In the genomic region with DNA sequence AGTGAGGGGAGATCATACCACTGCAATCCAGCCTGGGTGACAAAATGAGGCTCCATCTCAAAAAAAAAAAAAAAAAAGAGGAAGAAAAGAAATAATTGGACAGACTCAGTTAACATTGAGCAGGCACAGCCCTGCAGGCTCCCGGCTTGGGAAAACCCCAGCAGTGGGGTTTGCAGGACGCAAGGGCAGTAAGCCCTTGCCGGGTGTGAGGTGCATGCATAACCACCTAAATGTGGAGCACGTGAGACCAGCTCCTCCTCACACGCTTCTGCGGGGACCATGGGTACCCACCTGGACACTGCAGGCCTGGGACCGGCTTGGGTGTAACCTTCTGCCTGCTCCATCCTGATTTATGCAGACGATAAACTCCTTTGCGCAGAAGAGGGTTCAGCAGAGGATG, we compare ENCODE assay signal across 42 cellular contexts. TPM values are rescaled to one million over a fixed set of nuclear protein-coding genes. Genes with fewer than 3 reads are reported as not detected.
"Had no signal": no experiment of that assay in that cellular context is flagged by ENCODE, and none has a peak within 500 bp of the region (broad histone marks: within the 10 kb centered on the region; RNA-seq: fewer than 3 reads in every experiment).

No MANE protein-coding gene starts in this region.

- H3K27me3 Mint-ChIP-seq: activated CD4-positive, alpha-beta memory T cell treated with anti-CD3 and anti-CD28 coated beads, Interleukin-2, amount 10 ng/mL, durations not matched to agents 7 days and 5 days; activated CD4-positive, alpha-beta T cell treated with anti-CD3 and anti-CD28 coated beads for 36 hours; activated naive CD4-positive, alpha-beta T cell treated with anti-CD3 and anti-CD28 coated beads, Interleukin-2, amount 50 U/mL, for 24 hours; activated naive CD8-positive, alpha-beta T cell treated with anti-CD3 and anti-CD28 coated beads, Interleukin-2, amount 50 U/mL, for 24 hours; activated T-cell treated with anti-CD3 and anti-CD28 coated beads, Interleukin-2, amount 50 U/mL, for 24 hours had no signal

- H3K36me3 ChIP-seq: brain microvascular endothelial cell, breast epithelium had no signal

- H3K27ac Mint-ChIP-seq: activated CD4-positive, alpha-beta memory T cell treated with anti-CD3 and anti-CD28 coated beads, Interleukin-2, amount 10 ng/mL, durations not matched to agents 7 days and 5 days; activated CD4-positive, alpha-beta T cell treated with anti-CD3 and anti-CD28 coated beads for 36 hours; activated CD4-positive, alpha-beta T cell treated with anti-CD3 and anti-CD28 coated beads, Interleukin-2, amount 10 ng/mL, durations not matched to agents 7 days and 5 days; activated CD8-positive, alpha-beta memory T cell treated with anti-CD3 and anti-CD28 coated beads, Interleukin-2, amount 10 ng/mL, durations not matched to agents 7 days and 5 days; activated CD8-positive, alpha-beta T cell treated with anti-CD3 and anti-CD28 coated beads, Interleukin-2, amount 10 ng/mL, durations not matched to agents 7 days and 5 days; activated naive CD4-positive, alpha-beta T cell treated with anti-CD3 and anti-CD28 coated beads, Interleukin-2, amount 10 ng/mL, durations not matched to agents 7 days and 5 days; activated naive CD4-positive, alpha-beta T cell treated with anti-CD3 and anti-CD28 coated beads, Interleukin-2, amount 50 U/mL, for 24 hours; activated naive CD8-positive, alpha-beta T cell; activated naive CD8-positive, alpha-beta T cell treated with anti-CD3 and anti-CD28 coated beads, Interleukin-2, amount 10 ng/mL, durations not matched to agents 7 days and 5 days; activated naive CD8-positive, alpha-beta T cell treated with anti-CD3 and anti-CD28 coated beads, Interleukin-2, amount 50 U/mL, for 24 hours; activated T-cell treated with anti-CD3 and anti-CD28 coated beads, Interleukin-2, amount 50 U/mL, for 24 hours; activated T-helper 2 cell treated with anti-CD3 and anti-CD28 coated beads, Interferon-gamma antibody, Interleukin-2, Interleukin-4, amounts not matched to agents 10 μg/mL and 5 μg/mL and 100 μg/mL, durations not matched to agents 14 hours and 24 hours and 36 hours; T-cell; T-helper 2 cell treated with Interferon-gamma antibody and Interleukin-4, amounts not matched to agents 5 μg/mL and 100 μg/mL, for 36 hours; WTC11 had no signal

- H3K27me3 ChIP-seq: body of pancreas, brain microvascular endothelial cell had no signal

- H3K4me3 Mint-ChIP-seq: activated CD4-positive, alpha-beta memory T cell treated with anti-CD3 and anti-CD28 coated beads, Interleukin-2, amount 10 ng/mL, durations not matched to agents 7 days and 5 days; activated CD4-positive, alpha-beta T cell treated with anti-CD3 and anti-CD28 coated beads for 36 hours; activated CD4-positive, alpha-beta T cell treated with anti-CD3 and anti-CD28 coated beads, Interleukin-2, amount 10 ng/mL, durations not matched to agents 7 days and 5 days; activated CD8-positive, alpha-beta memory T cell treated with anti-CD3 and anti-CD28 coated beads, Interleukin-2, amount 10 ng/mL, durations not matched to agents 7 days and 5 days; activated CD8-positive, alpha-beta T cell treated with anti-CD3 and anti-CD28 coated beads, Interleukin-2, amount 10 ng/mL, durations not matched to agents 7 days and 5 days; activated naive CD4-positive, alpha-beta T cell treated with anti-CD3 and anti-CD28 coated beads, Interleukin-2, amount 10 ng/mL, durations not matched to agents 7 days and 5 days; activated naive CD4-positive, alpha-beta T cell treated with anti-CD3 and anti-CD28 coated beads, Interleukin-2, amount 50 U/mL, for 24 hours; activated naive CD8-positive, alpha-beta T cell; activated naive CD8-positive, alpha-beta T cell treated with anti-CD3 and anti-CD28 coated beads, Interleukin-2, amount 10 ng/mL, durations not matched to agents 7 days and 5 days; activated naive CD8-positive, alpha-beta T cell treated with anti-CD3 and anti-CD28 coated beads, Interleukin-2, amount 50 U/mL, for 24 hours; activated T-cell treated with anti-CD3 and anti-CD28 coated beads, Interleukin-2, amount 50 U/mL, for 24 hours; T-cell; T-helper 2 cell treated with Interferon-gamma antibody and Interleukin-4, amounts not matched to agents 5 μg/mL and 100 μg/mL, for 36 hours; WTC11 had no signal

- H3K27ac ChIP-seq: body of pancreas, brain microvascular endothelial cell, breast epithelium, VCaP had no signal

- DNase-seq: activated CD4-positive, alpha-beta memory T cell treated with anti-CD3 and anti-CD28 coated beads, Interleukin-2, amount 10 ng/mL, durations not matched to agents 7 days and 5 days; activated CD4-positive, alpha-beta T cell treated with anti-CD3 and anti-CD28 coated beads for 1 hour; activated CD4-positive, alpha-beta T cell treated with anti-CD3 and anti-CD28 coated beads for 36 hours; activated CD4-positive, alpha-beta T cell treated with anti-CD3 and anti-CD28 coated beads for 48 hours; activated CD4-positive, alpha-beta T cell treated with anti-CD3 and anti-CD28 coated beads, Interleukin-2, amount 10 ng/mL, durations not matched to agents 7 days and 5 days; activated CD4-positive, alpha-beta T cell treated with anti-CD3 and anti-CD28 coated beads, Interleukin-2, amount 50 U/mL, for 48 hours; activated CD4-positive, CD25-positive, alpha-beta regulatory T cell; activated CD8-positive, alpha-beta memory T cell treated with anti-CD3 and anti-CD28 coated beads for 24 hours; activated CD8-positive, alpha-beta memory T cell treated with anti-CD3 and anti-CD28 coated beads, Interleukin-2, amount 10 ng/mL, durations not matched to agents 7 days and 5 days; activated CD8-positive, alpha-beta memory T cell treated with anti-CD3 and anti-CD28 coated beads, Interleukin-2, amount 50 U/mL, for 48 hours; activated CD8-positive, alpha-beta T cell treated with anti-CD3 and anti-CD28 coated beads, Interleukin-2, amount 10 ng/mL, durations not matched to agents 7 days and 5 days; activated effector memory CD4-positive, alpha-beta T cell treated with Interleukin-2 at 50 U/mL for 16 hours; activated gamma-delta T cell; activated naive CD4-positive, alpha-beta T cell treated with anti-CD3 and anti-CD28 coated beads, Interleukin-2, amount 10 ng/mL, durations not matched to agents 7 days and 5 days; activated naive CD4-positive, alpha-beta T cell treated with Interleukin-2 at 50 U/mL for 16 hours; activated naive CD8-positive, alpha-beta T cell treated with anti-CD3 and anti-CD28 coated beads, Interleukin-2, amount 10 ng/mL, durations not matched to agents 7 days and 5 days; activated naive CD8-positive, alpha-beta T cell treated with anti-CD3 and anti-CD28 coated beads, Interleukin-2, amount 50 U/mL, for 24 hours; activated T-cell treated with anti-CD3 and anti-CD28 coated beads, Interleukin-2, amount 50 U/mL, for 24 hours; activated T-cell treated with anti-CD3 and anti-CD28 coated beads, Interleukin-2, amount 50 U/mL, for 48 hours; amygdala; anterior cingulate cortex; body of pancreas; brain microvascular endothelial cell; central memory CD4-positive, alpha-beta T cell; cerebellar nuclear complex; T-cell; T-helper 2 cell; T-helper 9 cell had no signal

- H3K4me1 Mint-ChIP-seq: activated CD4-positive, alpha-beta memory T cell treated with anti-CD3 and anti-CD28 coated beads, Interleukin-2, amount 10 ng/mL, durations not matched to agents 7 days and 5 days; activated CD4-positive, alpha-beta T cell treated with anti-CD3 and anti-CD28 coated beads for 36 hours; activated CD4-positive, alpha-beta T cell treated with anti-CD3 and anti-CD28 coated beads, Interleukin-2, amount 10 ng/mL, durations not matched to agents 7 days and 5 days; activated CD8-positive, alpha-beta memory T cell treated with anti-CD3 and anti-CD28 coated beads, Interleukin-2, amount 10 ng/mL, durations not matched to agents 7 days and 5 days; activated naive CD8-positive, alpha-beta T cell treated with anti-CD3 and anti-CD28 coated beads, Interleukin-2, amount 50 U/mL, for 24 hours; T-cell; WTC11 had no signal

- H3K4me3 ChIP-seq: body of pancreas, breast epithelium had no signal

- FAIRE-seq: astrocyte, TTC549 had no signal

- H3K36me3 Mint-ChIP-seq: activated CD8-positive, alpha-beta memory T cell treated with anti-CD3 and anti-CD28 coated beads, Interleukin-2, amount 10 ng/mL, durations not matched to agents 7 days and 5 days; activated naive CD4-positive, alpha-beta T cell treated with anti-CD3 and anti-CD28 coated beads, Interleukin-2, amount 10 ng/mL, durations not matched to agents 7 days and 5 days; activated naive CD4-positive, alpha-beta T cell treated with anti-CD3 and anti-CD28 coated beads, Interleukin-2, amount 50 U/mL, for 24 hours; activated naive CD8-positive, alpha-beta T cell treated with anti-CD3 and anti-CD28 coated beads, Interleukin-2, amount 10 ng/mL, durations not matched to agents 7 days and 5 days; T-cell; WTC11 had no signal

- H3K9me3 ChIP-seq: body of pancreas had no signal

- ATAC-seq: activated CD4-positive, alpha-beta T cell treated with anti-CD3 and anti-CD28 coated beads for 36 hours; activated CD4-positive, CD25-positive, alpha-beta regulatory T cell treated with anti-CD3 and anti-CD28 coated beads, Interleukin-2, amount 50 U/mL, for 24 hours; activated CD8-positive, alpha-beta memory T cell treated with anti-CD3 and anti-CD28 coated beads, Interleukin-2, amount 10 ng/mL, durations not matched to agents 7 days and 5 days; activated CD8-positive, alpha-beta T cell treated with anti-CD3 and anti-CD28 coated beads, Interleukin-2, amount 10 ng/mL, durations not matched to agents 7 days and 5 days; activated naive CD8-positive, alpha-beta T cell treated with anti-CD3 and anti-CD28 coated beads, Interleukin-2, amount 50 U/mL, for 24 hours; body of pancreas; T-cell; WTC11 had no signal

- H3K4me1 ChIP-seq: body of pancreas, breast epithelium had no signal

RNA-seq across cellular contexts. Expression of gene SLC6A18, which starts 4.8 kb away (rescaled TPM):
- total RNA-seq: activated CD4-positive, alpha-beta memory T cell treated with anti-CD3 and anti-CD28 coated beads, Interleukin-2, amount 10 ng/mL, durations not matched to agents 7 days and 5 days; activated CD4-positive, alpha-beta T cell treated with anti-CD3 and anti-CD28 coated beads for 36 hours; activated CD4-positive, alpha-beta T cell treated with anti-CD3 and anti-CD28 coated beads, Interleukin-2, amount 10 ng/mL, durations not matched to agents 7 days and 5 days; activated CD8-positive, alpha-beta memory T cell treated with anti-CD3 and anti-CD28 coated beads, Interleukin-2, amount 10 ng/mL, durations not matched to agents 7 days and 5 days; activated CD8-positive, alpha-beta T cell treated with anti-CD3 and anti-CD28 coated beads, Interleukin-2, amount 10 ng/mL, durations not matched to agents 7 days and 5 days; activated naive CD8-positive, alpha-beta T cell treated with anti-CD3 and anti-CD28 coated beads, Interleukin-2, amount 10 ng/mL, durations not matched to agents 7 days and 5 days; activated T-helper 2 cell treated with anti-CD3 and anti-CD28 coated beads, Interferon-gamma antibody, Interleukin-2, Interleukin-4, amounts not matched to agents 10 μg/mL and 5 μg/mL and 100 μg/mL, durations not matched to agents 14 hours and 24 hours and 36 hours; astrocyte; body of pancreas; breast epithelium; cardiac septum; chondrocyte; T-cell; T-helper 1 cell treated with Interleukin-12 subunit alpha and Interleukin-12 subunit beta and Interleukin-4 antibody, amounts not matched to agents 30 ng/mL and 1 ng/mL, for 36 hours; WTC11 had no signal
- polyA plus RNA-seq: adipose tissue had no signal

RNA-seq across cellular contexts. Expression of gene SLC6A19, which starts 19.0 kb away (rescaled TPM):
- total RNA-seq: activated CD4-positive, alpha-beta memory T cell treated with anti-CD3 and anti-CD28 coated beads, Interleukin-2, amount 10 ng/mL, durations not matched to agents 7 days and 5 days; activated CD4-positive, alpha-beta T cell treated with anti-CD3 and anti-CD28 coated beads for 36 hours; activated CD4-positive, alpha-beta T cell treated with anti-CD3 and anti-CD28 coated beads, Interleukin-2, amount 10 ng/mL, durations not matched to agents 7 days and 5 days; activated CD8-positive, alpha-beta memory T cell treated with anti-CD3 and anti-CD28 coated beads, Interleukin-2, amount 10 ng/mL, durations not matched to agents 7 days and 5 days; activated CD8-positive, alpha-beta T cell treated with anti-CD3 and anti-CD28 coated beads, Interleukin-2, amount 10 ng/mL, durations not matched to agents 7 days and 5 days; activated naive CD8-positive, alpha-beta T cell treated with anti-CD3 and anti-CD28 coated beads, Interleukin-2, amount 10 ng/mL, durations not matched to agents 7 days and 5 days; activated T-helper 2 cell treated with anti-CD3 and anti-CD28 coated beads, Interferon-gamma antibody, Interleukin-2, Interleukin-4, amounts not matched to agents 10 μg/mL and 5 μg/mL and 100 μg/mL, durations not matched to agents 14 hours and 24 hours and 36 hours; astrocyte; breast epithelium; chondrocyte; T-helper 1 cell treated with Interleukin-12 subunit alpha and Interleukin-12 subunit beta and Interleukin-4 antibody, amounts not matched to agents 30 ng/mL and 1 ng/mL, for 36 hours had no signal
